18 cellular contexts compared by ENCODE assay signal in genomic region chr6:73043446-73043845, GRCh38.
"Had no signal": no experiment of that assay in that cellular context is flagged by ENCODE, and none has a peak within 500 bp of the region (broad histone marks: within the 10 kb centered on the region; RNA-seq: fewer than 3 reads in every experiment).

No MANE protein-coding gene starts in this region.

- H3K27me3 Mint-ChIP-seq: naive B cell had no signal

- H3K36me3 ChIP-seq: gastrocnemius medialis, heart right ventricle, neutrophil, sigmoid colon had no signal

- H3K4me3 ChIP-seq: coronary artery, dorsolateral prefrontal cortex, gastrocnemius medialis, heart right ventricle, psoas muscle, sigmoid colon had no signal

- ATAC-seq: heart right ventricle had no signal

- H3K27ac ChIP-seq: coronary artery, gastrocnemius medialis, heart right ventricle, neutrophil, psoas muscle, sigmoid colon had no signal

- DNase-seq: dorsolateral prefrontal cortex; effector CD8-positive, alpha-beta T cell; gastrocnemius medialis; heart right ventricle; hypothalamus; kidney glomerular epithelial cell; mesendoderm; naive B cell; nephron progenitor cell; psoas muscle; retina; sigmoid colon; small intestine; stimulated activated CD4-positive, alpha-beta T cell treated with anti-CD3 and anti-CD28 coated beads, Interleukin-12 subunit alpha, Interleukin-12 subunit beta, amount 100 ng/mL, for 4 hours; stimulated activated naive CD4-positive, alpha-beta T cell treated with Interleukin-2 at 50 U/mL for 16 hours; trophoblast cell had no signal

- H3K4me3 Mint-ChIP-seq: naive B cell, nephron progenitor cell had no signal

- H3K9me3 ChIP-seq: gastrocnemius medialis had no signal

- H3K27ac Mint-ChIP-seq: nephron progenitor cell had no signal

- H3K4me1 ChIP-seq: heart right ventricle, sigmoid colon had no signal

- H3K27me3 ChIP-seq: dorsolateral prefrontal cortex, gastrocnemius medialis, heart right ventricle, neutrophil, sigmoid colon had no signal
